In the genomic region with DNA sequence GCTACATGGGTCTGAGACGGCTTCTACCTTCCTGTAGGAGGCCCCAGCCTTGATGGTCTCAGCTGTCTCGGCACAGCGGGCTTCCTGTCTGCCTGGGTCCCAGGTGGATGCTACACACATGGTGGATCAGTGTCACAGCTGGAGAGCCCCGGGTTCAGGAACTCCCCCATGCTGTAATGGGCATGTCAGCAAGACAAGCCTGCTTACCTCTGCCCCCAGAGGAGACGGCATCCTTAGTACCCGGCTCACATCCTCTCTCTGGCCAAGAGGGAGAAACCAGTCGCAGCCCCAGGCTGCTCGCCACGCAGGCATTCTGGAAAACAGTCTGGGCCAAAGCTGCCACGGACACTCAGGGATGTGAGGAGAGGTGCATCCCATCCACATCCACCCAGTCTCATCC, we compare ENCODE assay signal across 23 cellular contexts.
"Had no signal": no experiment of that assay in that cellular context is flagged by ENCODE, and none has a peak within 500 bp of the region (broad histone marks: within the 10 kb centered on the region; RNA-seq: fewer than 3 reads in every experiment).

No MANE protein-coding gene starts in this region.

- H3K4me3 Mint-ChIP-seq: activated B cell treated with CpG ODN at 0.5 μM for 24 hours; activated CD4-positive, alpha-beta T cell treated with anti-CD3 and anti-CD28 coated beads for 36 hours; activated naive CD8-positive, alpha-beta T cell treated with anti-CD3 and anti-CD28 coated beads, Interleukin-2, amount 10 ng/mL, durations not matched to agents 7 days and 5 days; effector memory CD8-positive, alpha-beta T cell; naive B cell; neural crest cell; T-cell; T-helper 2 cell treated with Interferon-gamma antibody and Interleukin-4, amounts not matched to agents 5 μg/mL and 100 μg/mL, for 36 hours had no signal

- ATAC-seq: activated CD4-positive, alpha-beta T cell treated with anti-CD3 and anti-CD28 coated beads for 36 hours; effector memory CD8-positive, alpha-beta T cell; gastroesophageal sphincter; right lobe of liver; T-cell had no signal

- H3K36me3 ChIP-seq: brain microvascular endothelial cell had no signal

- H3K27me3 ChIP-seq: brain microvascular endothelial cell, gastroesophageal sphincter, hepatocyte, right lobe of liver had no signal

- DNase-seq: activated B cell treated with CpG ODN at 0.5 μM for 24 hours; activated CD4-positive, alpha-beta T cell treated with anti-CD3 and anti-CD28 coated beads for 36 hours; activated CD8-positive, alpha-beta memory T cell treated with anti-CD3 and anti-CD28 coated beads for 24 hours; activated naive CD4-positive, alpha-beta T cell treated with Interleukin-2 at 50 U/mL for 16 hours; activated naive CD8-positive, alpha-beta T cell treated with anti-CD3 and anti-CD28 coated beads, Interleukin-2, amount 10 ng/mL, durations not matched to agents 7 days and 5 days; brain microvascular endothelial cell; caudate nucleus; cortex of kidney; effector memory CD8-positive, alpha-beta T cell; left colon; mammary epithelial cell; naive B cell; occipital lobe; stimulated activated CD4-positive, alpha-beta T cell treated with anti-CD3 and anti-CD28 coated beads, Interleukin-2, amount 100 ng/mL, for 48 hours; stimulated activated naive CD4-positive, alpha-beta T cell treated with Interleukin-2 at 50 U/mL for 16 hours; T-cell; trophoblast cell had no signal

- H3K27ac Mint-ChIP-seq: activated B cell treated with CpG ODN at 0.5 μM for 24 hours; activated CD4-positive, alpha-beta T cell treated with anti-CD3 and anti-CD28 coated beads for 36 hours; activated naive CD8-positive, alpha-beta T cell treated with anti-CD3 and anti-CD28 coated beads, Interleukin-2, amount 10 ng/mL, durations not matched to agents 7 days and 5 days; effector memory CD8-positive, alpha-beta T cell; T-helper 2 cell treated with Interferon-gamma antibody and Interleukin-4, amounts not matched to agents 5 μg/mL and 100 μg/mL, for 36 hours had no signal

- H3K27ac ChIP-seq: brain microvascular endothelial cell, hepatocyte, right lobe of liver, thoracic aorta had no signal

- H3K4me3 ChIP-seq: gastroesophageal sphincter, hepatocyte, right lobe of liver, thoracic aorta had no signal

- H3K9me3 ChIP-seq: gastroesophageal sphincter, right lobe of liver, thoracic aorta had no signal

- H3K9me3 Mint-ChIP-seq: activated B cell treated with CpG ODN at 0.5 μM for 24 hours; activated naive CD8-positive, alpha-beta T cell treated with anti-CD3 and anti-CD28 coated beads, Interleukin-2, amount 10 ng/mL, durations not matched to agents 7 days and 5 days; effector memory CD8-positive, alpha-beta T cell; naive B cell; neural crest cell; T-cell; T-helper 2 cell treated with Interferon-gamma antibody and Interleukin-4, amounts not matched to agents 5 μg/mL and 100 μg/mL, for 36 hours had no signal

- H3K27me3 Mint-ChIP-seq: activated B cell treated with CpG ODN at 0.5 μM for 24 hours; activated CD4-positive, alpha-beta T cell treated with anti-CD3 and anti-CD28 coated beads for 36 hours; activated naive CD8-positive, alpha-beta T cell treated with anti-CD3 and anti-CD28 coated beads, Interleukin-2, amount 10 ng/mL, durations not matched to agents 7 days and 5 days; effector memory CD8-positive, alpha-beta T cell; naive B cell; T-cell had no signal
